In the genomic region with DNA sequence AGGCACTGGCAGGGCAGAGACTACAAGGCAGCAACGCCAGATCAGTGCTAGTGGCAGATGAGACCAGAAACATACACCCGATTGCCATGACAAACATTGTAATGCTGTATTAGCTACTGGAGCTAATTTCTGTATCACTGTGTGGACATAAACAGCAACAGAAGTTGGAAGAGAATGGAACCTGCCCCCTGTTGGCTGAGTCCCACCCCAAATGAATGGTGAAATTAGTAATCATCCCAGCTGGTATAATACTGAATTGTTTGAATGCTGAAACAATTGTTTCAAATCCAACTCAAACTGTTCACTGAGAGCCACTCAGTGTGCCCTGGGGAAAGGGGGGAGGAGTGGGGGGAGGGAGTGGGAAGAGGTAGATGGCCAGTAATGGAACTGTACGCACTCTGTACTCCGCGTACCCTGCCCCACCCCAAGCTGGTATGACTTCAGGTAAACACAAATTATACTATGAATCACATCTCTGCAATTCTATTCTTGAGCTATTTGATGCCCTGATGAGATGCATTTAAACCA, we compare ENCODE assay signal across 9 cellular contexts. TPM values are rescaled to one million over a fixed set of nuclear protein-coding genes. Genes with fewer than 3 reads are reported as not detected.
DNase-seq lines count a peak whose midpoint lies in the region; ATAC-seq and TF ChIP-seq lines count a peak whose summit lies in the region.
"Had no signal": no experiment of that assay in that cellular context is flagged by ENCODE, and none has a peak within 500 bp of the region (broad histone marks: within the 10 kb centered on the region; RNA-seq: fewer than 3 reads in every experiment).

No MANE protein-coding gene starts in this region.

- peaks cover 54% of the 10 kb centered on the region for H3K4me1 Mint-ChIP-seq in MCF 10A (ENCODE audit: insufficient read depth, unreplicated experiment)

- peak overlapping the region; percentile 99 for H3K27ac Mint-ChIP-seq in MCF 10A (ENCODE audit: low read depth, unreplicated experiment)

- WGBS in prostate gland, result 48% methylated on average over 5 of the region's 5 CpGs

- H3K27ac ChIP-seq in prostate gland, result peak overlapping the region; percentile 52 to 53

- intact Hi-C loops in MCF 10A (cut with micrococcal nuclease) (loop anchor here (1.0 to 5.0 kb wide), 3 partner anchors 11 to 41 kb away; partner anchors contain the start of genes BIRC2 and BIRC3), prostate gland (cut with DNase I) (no loop called here)

- H3K4me3 Mint-ChIP-seq in MCF 10A (ENCODE audit: unreplicated experiment), result peak overlapping the region; percentile 50

- ATAC-seq in GM21381 (IDR thresholded peaks at IDR 0.05; ENCODE audit: unreplicated experiment) (no peak), HG03460 (IDR thresholded peaks at IDR 0.05; ENCODE audit: unreplicated experiment) (no peak)

- no peak overlapping the region for H3K4me3 ChIP-seq in prostate gland

- peaks cover 4% of the 10 kb centered on the region for H3K36me3 Mint-ChIP-seq in MCF 10A (ENCODE audit: insufficient read depth, unreplicated experiment)

- no peaks in the 10 kb centered on the region for H3K27me3 Mint-ChIP-seq in MCF 10A (ENCODE audit: insufficient read depth, unreplicated experiment)

- H3K9me3 ChIP-seq in prostate gland, result no peaks in the 10 kb centered on the region

- no peak for TF ChIP-seq POLR2A in prostate gland (IDR thresholded peaks at IDR 0.05)

- H3K9me3 Mint-ChIP-seq in MCF 10A (ENCODE audit: unreplicated experiment), result peaks cover 10% of the 10 kb centered on the region

- H3K4me1 ChIP-seq in prostate gland (replicated peaks), result no peaks in the 10 kb centered on the region

- POLR2A ChIA-PET in MCF 10A (lab: Yijun Ruan, JAX), result interaction anchor here (0.6 to 6.9 kb wide), 29 partner anchors 11 to 786 kb away, joined by 3 to 274 read pairs (median 4); partner anchors contain the start of genes BIRC3, DCUN1D5 and YAP1

- TF ChIP-seq CTCF in MCF 10A (IDR thresholded peaks at IDR 0.05; ENCODE audit: unreplicated experiment) (peak; percentile 17), prostate gland (IDR thresholded peaks at IDR 0.05) (no peak)

- DNase-seq in Daoy (ENCODE audit: low read depth), result peak; percentile 54
- peak; percentile 21 for DNase-seq in NCI-H2196 (lab: John Stamatoyannopoulos, UW; ENCODE audit: unreplicated experiment)
- DNase-seq in MCF 10A (ENCODE audit: unreplicated experiment), result peak; percentile 96
- DNase-seq in prostate gland (ENCODE audit: low spot score), result peak; percentile 89
- no peak for DNase-seq in cerebellar nuclear complex (lab: John Stamatoyannopoulos, UW)
- no peak for DNase-seq in stimulated activated CD4-positive, alpha-beta T cell treated with anti-CD3 and anti-CD28 coated beads, Interleukin-15, amount 100 ng/mL, for 24 hours
- DNase-seq: KG1 had no signal

- CTCF ChIA-PET in MCF 10A (lab: Yijun Ruan, JAX), result interaction anchor here (0.5 to 3.0 kb wide), 16 partner anchors 8 to 445 kb away, joined by 3 to 45 read pairs (median 4); partner anchors contain the start of gene BIRC3

- no TSS peak for BruUV-seq in MCF 10A (replicated peaks; lab: Mats Ljungman, UMichigan)

- H3K36me3 ChIP-seq in prostate gland, result no peaks in the 10 kb centered on the region

- no peaks in the 10 kb centered on the region for H3K27me3 ChIP-seq in prostate gland (replicated peaks; ENCODE audit: insufficient read depth)

RNA-seq across cellular contexts. Expression of gene BIRC3, which starts 11.2 kb away (rescaled TPM):
- total RNA-seq in Daoy (2014; rRNA removed; shearing (Covaris generic)), result 21.3 and 24.7 TPM in 2 replicates
- total RNA-seq in MCF 10A (2022) (91.6 and 124 TPM in 2 replicates), prostate gland (1 to 10 TPM; 5.2 to 9.2 TPM)

RNA-seq across cellular contexts. Expression of gene BIRC2, which starts 40.9 kb away (rescaled TPM):
- total RNA-seq in Daoy (2014; rRNA removed; shearing (Covaris generic)), result 73.1 and 105 TPM in 2 replicates
- 46.2 and 50.0 TPM in 2 replicates for total RNA-seq in MCF 10A (2022)
- total RNA-seq in prostate gland, result 10 to 100 TPM; 48.7 to 54.5 TPM

Comparison
In these comparisons a context has a peak if more than half of its experiments do, and no peak if none do; other contexts are left out.
1. DNase-seq: peak in Daoy (single experiment), NCI-H2196 (single experiment), MCF 10A (single experiment) and prostate gland (single experiment); none in cerebellar nuclear complex (0 of 2) and stimulated activated CD4-positive, alpha-beta T cell treated with anti-CD3 and anti-CD28 coated beads, Interleukin-15, amount 100 ng/mL, for 24 hours (single experiment).